ENCODE assay signal across 7 cellular contexts in genomic region chr4:39046243-39046642, GRCh38. TPM values are rescaled to one million over a fixed set of nuclear protein-coding genes. Genes with fewer than 3 reads are reported as not detected.
DNase-seq lines count a peak whose midpoint lies in the region; ATAC-seq, FAIRE-seq and TF ChIP-seq lines count a peak whose summit lies in the region.

No MANE protein-coding gene starts in this region.

- H3K9me3 ChIP-seq in Panc1 (ENCODE audit: control insufficient read depth, insufficient read depth, low read depth, low read length) (no peaks in the 10 kb centered on the region), endodermal cell (ENCODE audit: control insufficient read depth, low read length) (no peaks in the 10 kb centered on the region)

- no peak overlapping the region for H3K27ac Mint-ChIP-seq in endodermal cell

- no peaks in the 10 kb centered on the region for H3K27me3 Mint-ChIP-seq in endodermal cell (ENCODE audit: insufficient read depth)

- H3K4me1 ChIP-seq in Panc1 (ENCODE audit: control insufficient read depth, insufficient read depth, low read length), result peaks cover 44% of the 10 kb centered on the region
- H3K4me1 ChIP-seq in endodermal cell (ENCODE audit: control insufficient read depth, insufficient read depth, low read length), result no peaks in the 10 kb centered on the region

- no peaks in the 10 kb centered on the region for H3K9me3 Mint-ChIP-seq in endodermal cell

- peak overlapping the region; percentile 83 for H3K4me3 Mint-ChIP-seq in endodermal cell

- in situ Hi-C loops in Panc1 (cut with HindIII; ENCODE audit: low pct_unique_long_range_greater_than_20kb, low sequenced_read_pairs), result no loop called here

- H3K27ac ChIP-seq in Panc1 (ENCODE audit: low read length) (peak overlapping the region; percentile 96), endodermal cell (ENCODE audit: low read depth, low read length) (no peak overlapping the region)

- no peaks in the 10 kb centered on the region for H3K36me3 ChIP-seq in Panc1 (ENCODE audit: control insufficient read depth, insufficient read depth, low read length)
- H3K36me3 ChIP-seq in endodermal cell (ENCODE audit: control insufficient read depth, insufficient read depth, low read length), result no peaks in the 10 kb centered on the region
- H3K36me3 ChIP-seq in H7 (replicated peaks; ENCODE audit: control insufficient read depth, insufficient read depth, low read length), result no peaks in the 10 kb centered on the region

- H3K27me3 ChIP-seq in Panc1 (ENCODE audit: control insufficient read depth, insufficient read depth, low read length) (no peaks in the 10 kb centered on the region), endodermal cell (ENCODE audit: control insufficient read depth, insufficient read depth, low read length, poor library complexity, severe bottlenecking) (no peaks in the 10 kb centered on the region), H7 (ENCODE audit: control insufficient read depth, insufficient read depth, low read length) (no peaks in the 10 kb centered on the region)

- TSS peak; percentile 73 for BruUV-seq in Panc1 (replicated peaks; lab: Mats Ljungman, UMichigan)

- no peak overlapping the region for H3K9ac ChIP-seq in endodermal cell (ENCODE audit: extremely low read depth, low read length, poor library complexity, severe bottlenecking)

- peak overlapping the region; percentile 80 to 84 for H3K4me3 ChIP-seq in Panc1 (ENCODE audit: low read depth in 2 of 2, low read length in 2 of 2)
- H3K4me3 ChIP-seq in endodermal cell (ENCODE audit: low read length), result peak overlapping the region; percentile 93
- H3K4me3 ChIP-seq in retinal pigment epithelial cell (ENCODE audit: low read length), result peak overlapping the region; percentile 77
- no peak overlapping the region for H3K4me3 ChIP-seq in H7 (ENCODE audit: insufficient read depth, low read depth, low read length)

- DNase-seq in GM19239 (ENCODE audit: insufficient read length, low spot score), result no peak
- no peak for DNase-seq in Panc1 (ENCODE audit: low read depth, low spot score)
- no peak for DNase-seq in endodermal cell
- DNase-seq in retinal pigment epithelial cell (ENCODE audit: low read depth), result no peak
- DNase-seq in H7, result no peak
- DNase-seq in NAMALWA (ENCODE audit: low spot score), result no peak

- H3K4me1 Mint-ChIP-seq in endodermal cell, result peaks cover 31% of the 10 kb centered on the region

- ATAC-seq in Panc1 (no peak), HG03342 (IDR thresholded peaks at IDR 0.05; ENCODE audit: unreplicated experiment) (no peak)

- no peak for TF ChIP-seq CTCF in Panc1 (IDR thresholded peaks at IDR 0.05)
- no peak for TF ChIP-seq CTCF in endodermal cell (conservative IDR thresholded peaks at IDR 0.05)
- TF ChIP-seq CTCF in retinal pigment epithelial cell (conservative IDR thresholded peaks at IDR 0.05; ENCODE audit: low read depth, low read length), result no peak

- 94% methylated on average over 7 to 8 of the region's 8 CpGs for WGBS in endodermal cell (ENCODE audit: insufficient coverage in 1 of 2, insufficient read length in 1 of 2), 2 experiments

- H3K36me3 Mint-ChIP-seq in endodermal cell (ENCODE audit: low read depth), result no peaks in the 10 kb centered on the region

- CTCF ChIA-PET in Panc1 (lab: Charles Lee), result interaction anchor here (0.6 kb wide), 1 partner anchor 59 kb away, joined by 6 read pairs; no protein-coding TSS in a partner anchor

- FAIRE-seq in GM19239 (lab: Jason Lieb, UNC), result peak; percentile 66

- POLR2A ChIA-PET in Panc1 (lab: Charles Lee), result no interaction called here

- intact Hi-C loops in Panc1 (cut with micrococcal nuclease; ENCODE audit: unreplicated experiment), result no loop called here

RNA-seq across cellular contexts. Expression of gene TMEM156, which starts 14.0 kb away (rescaled TPM):
- total RNA-seq in Panc1 (2021; ENCODE audit: unreplicated experiment) (5.8 TPM), endodermal cell (not detected)
- 3.5 TPM for polyA plus RNA-seq in Panc1 (2012; ENCODE audit: insufficient read length)
- polyA plus RNA-seq in endodermal cell (2013, experiment 1 of 2), result not detected
- polyA plus RNA-seq in endodermal cell (2013, experiment 2 of 2), result not detected
- not detected in 2 replicates for total RNA-seq in H7 (2014; rRNA removed; shearing (Covaris generic))

RNA-seq across cellular contexts. Expression of gene KLHL5, which starts 15.8 kb away (rescaled TPM):
- 128 TPM for total RNA-seq in Panc1 (2021; ENCODE audit: unreplicated experiment)
- polyA plus RNA-seq in Panc1 (2012; ENCODE audit: insufficient read length), result 107 TPM
- 10 to 100 TPM; 25.1 to 41.1 TPM for total RNA-seq in endodermal cell
- 29.5 TPM for polyA plus RNA-seq in endodermal cell (2013, experiment 1 of 2)
- 28.6 TPM for polyA plus RNA-seq in endodermal cell (2013, experiment 2 of 2)
- 16.5 and 20.4 TPM in 2 replicates for total RNA-seq in H7 (2014; rRNA removed; shearing (Covaris generic))
